Comparison of ENCODE assay signal across 18 cellular contexts in genomic region chr7:29469306-29469705, GRCh38.
A peak's percentile ranks its signal among the peaks of the same experiment; 100 is the strongest.
DNase-seq lines count a peak whose midpoint lies in the region; ATAC-seq, FAIRE-seq and TF ChIP-seq lines count a peak whose summit lies in the region.
"Had no signal": no experiment of that assay in that cellular context is flagged by ENCODE, and none has a peak within 500 bp of the region (broad histone marks: within the 10 kb centered on the region; RNA-seq: fewer than 3 reads in every experiment).

No MANE protein-coding gene starts in this region.

- H3K27me3 ChIP-seq in heart left ventricle (no peaks in the 10 kb centered on the region), Peyer's patch (no peaks in the 10 kb centered on the region), esophagus muscularis mucosa (no peaks in the 10 kb centered on the region), transverse colon (no peaks in the 10 kb centered on the region), small intestine (ENCODE audit: control insufficient read depth in 2 of 2, insufficient read depth in 2 of 2, low read length in 2 of 2) (no peaks in the 10 kb centered on the region)
- H3K27me3 ChIP-seq: BLaER1 had no signal

- H3K27ac ChIP-seq in heart left ventricle = peak overlapping the region in 8 of 12 donors; percentile 1 to 58 (median 30)
- peak overlapping the region in 3 of 4 donors; percentile 57 to 83 (median 75) for H3K27ac ChIP-seq in Peyer's patch
- no peak overlapping the region for H3K27ac ChIP-seq in esophagus muscularis mucosa (replicated peaks in 1 of 4)
- peak overlapping the region; percentile 71 to 76 (median 74) for H3K27ac ChIP-seq in transverse colon
- H3K27ac ChIP-seq in small intestine (ENCODE audit: low read depth in 1 of 2, low read length in 1 of 2) = no peak overlapping the region
- H3K27ac ChIP-seq: BLaER1, GM23248 had no signal

- ATAC-seq in heart left ventricle (peak; percentile 68 to 88 (median 84)), Right ventricle myocardium inferior (no peak), HG03460 (IDR thresholded peaks at IDR 0.05; ENCODE audit: unreplicated experiment) (no peak)

- H3K4me3 ChIP-seq in heart left ventricle (no peak overlapping the region), Peyer's patch (no peak overlapping the region), esophagus muscularis mucosa (no peak overlapping the region), transverse colon (no peak overlapping the region), small intestine (ENCODE audit: low read depth in 1 of 2, low read length in 2 of 2) (no peak overlapping the region)
- H3K4me3 ChIP-seq: BLaER1, GM23248, HAP-1 had no signal

- DNase-seq in heart left ventricle (peak in 1 of 5 donors; percentile 35), Right ventricle myocardium inferior (ENCODE audit: missing footprints) (no peak), Peyer's patch (no peak), esophagus muscularis mucosa (ENCODE audit: extremely low spot score) (peak; percentile 79), transverse colon (no peak), small intestine (no peak)
- DNase-seq: 8988T; CD4-positive, alpha-beta memory T cell; DMS153; DMS79; GDM1; GM23248 had no signal

- FAIRE-seq in small intestine (lab: Jason Lieb, UNC) = no peak
- FAIRE-seq: GM12892, GM18507, HTR-8/SVneo had no signal

- TF ChIP-seq EP300 in esophagus muscularis mucosa (IDR thresholded peaks at IDR 0.05) (no peak), transverse colon (IDR thresholded peaks at IDR 0.05; ENCODE audit: low read depth) (no peak)

- TF ChIP-seq CTCF in heart left ventricle (IDR thresholded peaks at IDR 0.05) (no peak), Peyer's patch (IDR thresholded peaks at IDR 0.05) (no peak), esophagus muscularis mucosa (IDR thresholded peaks at IDR 0.05) (no peak), transverse colon (IDR thresholded peaks at IDR 0.05) (no peak)

- no peaks in the 10 kb centered on the region for H3K9me3 ChIP-seq in heart left ventricle
- no peaks in the 10 kb centered on the region for H3K9me3 ChIP-seq in Peyer's patch
- H3K9me3 ChIP-seq in esophagus muscularis mucosa = no peaks in the 10 kb centered on the region
- H3K9me3 ChIP-seq in transverse colon = no peaks in the 10 kb centered on the region
- no peaks in the 10 kb centered on the region for H3K9me3 ChIP-seq in small intestine (ENCODE audit: control insufficient read depth, low read depth)
- H3K9me3 ChIP-seq: BLaER1, HAP-1 had no signal

- 63 to 67% (median 65%) methylated on average over 3 of the region's 3 CpGs for WGBS in heart left ventricle, 4 donors
- WGBS in esophagus muscularis mucosa = 91% methylated on average over 3 of the region's 3 CpGs
- WGBS in transverse colon (ENCODE audit: low coverage in 1 of 2), 2 donors = 90 to 100% methylated on average over 1 to 3 of the region's 3 CpGs
- 69 to 82% (median 76%) methylated on average over 3 of the region's 3 CpGs for WGBS in small intestine, 3 donors

- H3K36me3 ChIP-seq in heart left ventricle (no peaks in the 10 kb centered on the region), Peyer's patch (no peaks in the 10 kb centered on the region), esophagus muscularis mucosa (no peaks in the 10 kb centered on the region), transverse colon (no peaks in the 10 kb centered on the region), small intestine (ENCODE audit: control insufficient read depth in 2 of 2, insufficient read depth in 2 of 2, low read length in 2 of 2) (no peaks in the 10 kb centered on the region)
- H3K36me3 ChIP-seq: BLaER1, HAP-1 had no signal

- H3K4me1 ChIP-seq in heart left ventricle (peaks cover 0 to 39% (median 8%) of the 10 kb centered on the region in 12 donors), Peyer's patch (peaks cover 0 to 26% (median 2%) of the 10 kb centered on the region in 4 donors), esophagus muscularis mucosa (peaks cover 0 to 4% (median 0%) of the 10 kb centered on the region in 4 donors), transverse colon (peaks cover 6 to 74% (median 24%) of the 10 kb centered on the region in 4 donors), small intestine (ENCODE audit: control insufficient read depth in 2 of 2, insufficient read depth in 1 of 2, low read depth in 1 of 2, low read length in 1 of 2) (peaks cover 3 to 25% of the 10 kb centered on the region in 2 donors)
- H3K4me1 ChIP-seq: HAP-1 had no signal

- in situ Hi-C loops in transverse colon (cut with MboI; ENCODE audit: low pct_ligation_motif_present in 1 of 4, low pct_unique_long_range_greater_than_20kb in 1 of 4, low sequenced_read_pairs in 3 of 4) = no loop called here

- intact Hi-C loops in heart left ventricle (cut with DNase I) = no loop called here
- intact Hi-C loops in Right ventricle myocardium inferior (cut with DNase I) = no loop called here
- intact Hi-C loops in esophagus muscularis mucosa (cut with DNase I) = no loop called here
- intact Hi-C loops in transverse colon (cut with DNase I; ENCODE audit: low total_unique reads) = no loop called here

- TF ChIP-seq POLR2A in heart left ventricle (IDR thresholded peaks at IDR 0.05) (no peak), Peyer's patch (IDR thresholded peaks at IDR 0.05) (no peak), esophagus muscularis mucosa (IDR thresholded peaks at IDR 0.05; ENCODE audit: low read depth) (no peak), transverse colon (IDR thresholded peaks at IDR 0.05) (no peak)

Comparison
In these comparisons a context has a peak if more than half of its experiments do, and no peak if none do; other contexts are left out.
1. ATAC-seq: peak in heart left ventricle (4 of 4); none in Right ventricle myocardium inferior (single experiment) and HG03460 (single experiment).
2. H3K27ac ChIP-seq: peak in heart left ventricle (8 of 12), Peyer's patch (3 of 4) and transverse colon (4 of 4); none in esophagus muscularis mucosa (0 of 4) and small intestine (0 of 2).